7 cellular contexts compared by ENCODE assay signal in the genomic region with DNA sequence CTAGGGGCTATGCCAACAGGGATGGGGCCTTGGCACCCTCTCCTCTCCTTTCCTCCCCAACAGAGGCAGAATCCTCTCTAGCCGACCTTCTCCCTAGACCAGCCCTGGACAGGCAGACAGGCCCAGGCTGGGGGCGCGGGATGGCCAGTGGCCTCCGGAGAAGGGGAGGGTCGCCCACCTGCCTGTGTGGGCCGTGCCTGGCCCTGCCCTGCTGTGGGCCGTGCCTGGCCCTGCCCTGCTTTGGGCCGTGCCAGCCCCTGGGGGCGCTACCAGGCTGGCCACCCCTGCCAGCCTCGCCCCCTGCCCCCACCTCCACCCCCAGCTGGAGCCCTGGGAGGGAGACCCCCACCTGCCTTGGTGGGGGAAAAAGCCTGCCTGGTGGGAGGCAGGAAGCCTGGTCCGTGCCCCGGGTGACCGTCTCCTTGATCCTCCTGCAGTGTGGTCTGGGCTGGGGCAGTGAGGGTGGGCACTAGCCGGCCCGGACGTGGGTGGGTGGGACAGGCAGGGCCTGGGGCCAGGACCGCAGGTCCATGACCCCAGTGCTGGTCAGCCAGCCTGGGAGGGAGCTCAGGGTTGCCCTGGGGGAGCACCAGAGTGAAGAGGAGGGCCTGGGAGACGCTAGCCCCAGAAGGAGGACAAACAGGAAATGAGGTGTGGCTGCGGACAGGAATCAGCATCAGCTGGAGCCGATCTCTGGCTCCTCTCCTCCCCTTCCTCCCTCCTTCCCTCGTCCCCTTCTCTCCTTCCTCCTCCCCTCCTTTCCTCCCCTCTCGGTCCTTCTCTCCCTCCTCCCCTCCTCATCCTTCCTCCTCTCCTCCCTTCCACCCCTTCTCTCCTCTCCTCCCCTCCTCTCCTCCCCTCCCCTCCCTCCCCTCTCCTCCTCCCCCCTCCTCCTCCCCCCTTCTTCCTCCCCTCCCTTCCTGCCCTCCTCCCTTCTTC. TPM values are rescaled to one million over a fixed set of nuclear protein-coding genes. Genes with fewer than 3 reads are reported as not detected.
DNase-seq lines count a peak whose midpoint lies in the region; ATAC-seq and TF ChIP-seq lines count a peak whose summit lies in the region.

No MANE protein-coding gene starts in this region.

- H3K4me2 ChIP-seq in PC-9: peak overlapping the region; percentile 36
- H3K4me2 ChIP-seq in mesenchymal stem cell (ENCODE audit: low read length, poor library complexity, severe bottlenecking): peak overlapping the region; percentile 60

- TF ChIP-seq POLR2A in GM15510 (IDR thresholded peaks at IDR 0.05; ENCODE audit: borderline replicate concordance, extremely low read depth, insufficient read length): peak; percentile 37

- ATAC-seq in central memory CD8-positive, alpha-beta T cell (replicated peaks; ENCODE audit: extremely low read depth, poor library complexity, severe bottlenecking): no peak
- ATAC-seq in GM18520 (IDR thresholded peaks at IDR 0.05; ENCODE audit: unreplicated experiment) (no peak), HG02885 (IDR thresholded peaks at IDR 0.05; ENCODE audit: poor library complexity, unreplicated experiment) (no peak)

- H2BK120ac ChIP-seq in mesenchymal stem cell (ENCODE audit: low read depth, low read length): peak overlapping the region; percentile 80

- H3F3A ChIP-seq in PC-9 (ENCODE audit: insufficient read depth, low read depth): peaks cover 17% of the 10 kb centered on the region; the same call in 1 of the 2 replicates

- H3K9me3 Mint-ChIP-seq in central memory CD8-positive, alpha-beta T cell: no peaks in the 10 kb centered on the region

- peaks cover 37% of the 10 kb centered on the region for H3K4me1 ChIP-seq in PC-9 (replicated peaks; ENCODE audit: insufficient read depth)
- peaks cover 58% of the 10 kb centered on the region for H3K4me1 ChIP-seq in mesenchymal stem cell (ENCODE audit: control insufficient read depth, insufficient read depth, low read depth, low read length)

- peak overlapping the region; percentile 80 for H3K27ac Mint-ChIP-seq in central memory CD8-positive, alpha-beta T cell (ENCODE audit: low read depth)

- H3K36me3 Mint-ChIP-seq in central memory CD8-positive, alpha-beta T cell (ENCODE audit: insufficient read depth): peaks cover 19% of the 10 kb centered on the region

- WGBS in mesenchymal stem cell: 45% methylated on average over 18 of the region's 22 CpGs

- no peak for TF ChIP-seq CTCF in PC-9 (conservative IDR thresholded peaks at IDR 0.05)

- no peaks in the 10 kb centered on the region for H4K20me1 ChIP-seq in PC-9 (ENCODE audit: insufficient read depth)

- H3K79me1 ChIP-seq in mesenchymal stem cell (replicated peaks; ENCODE audit: low read length, poor library complexity, severe bottlenecking): no peaks in the 10 kb centered on the region

- H4K91ac ChIP-seq in mesenchymal stem cell (ENCODE audit: low read length): peak overlapping the region; percentile 98

- H2BK15ac ChIP-seq in mesenchymal stem cell (ENCODE audit: low read depth, poor library complexity, severe bottlenecking): peak overlapping the region; percentile 92

- H3K14ac ChIP-seq in mesenchymal stem cell (ENCODE audit: low read length in 2 of 2): peak overlapping the region in 1 of 2 experiments; percentile 93

- H2AK5ac ChIP-seq in mesenchymal stem cell (ENCODE audit: low read length, severe bottlenecking): peak overlapping the region; percentile 85

- POLR2A ChIA-PET in PC-9 (lab: Charles Lee; ENCODE audit: unreplicated experiment): no interaction called here

- DNase-seq in PC-9: peak in 1 of 2 experiments; percentile 35
- DNase-seq in central memory CD8-positive, alpha-beta T cell (ENCODE audit: low spot score in 2 of 2): no peak
- DNase-seq in mesenchymal stem cell: peak; percentile 58
- DNase-seq in pons (ENCODE audit: low spot score): no peak

- 0 out of 2 replicates have a peak, but pooled peaks cover 6% of the 10 kb centered on the region for H3K79me2 ChIP-seq in PC-9 (ENCODE audit: low read depth)

- peak overlapping the region in 1 of 2 experiments; percentile 40 for H3K23ac ChIP-seq in mesenchymal stem cell (ENCODE audit: low read length in 2 of 2)

- peak overlapping the region; percentile 66 for H2BK5ac ChIP-seq in mesenchymal stem cell (ENCODE audit: low read depth, low read length, poor library complexity, severe bottlenecking)

- no peak overlapping the region for H3K4me3 ChIP-seq in PC-9
- peak overlapping the region in 1 of 2 experiments; percentile 67 for H3K4me3 ChIP-seq in mesenchymal stem cell (ENCODE audit: insufficient read depth in 1 of 2, low read depth in 1 of 2, low read length in 2 of 2)

- peak overlapping the region; percentile 70 to 96 for H2BK12ac ChIP-seq in mesenchymal stem cell (ENCODE audit: low read length in 2 of 2)

- H3K18ac ChIP-seq in mesenchymal stem cell (ENCODE audit: low read depth in 1 of 2, low read length in 2 of 2): peak overlapping the region; percentile 92 to 95

- H3K9me3 ChIP-seq in PC-9 (ENCODE audit: insufficient read depth, low read depth) (no peaks in the 10 kb centered on the region), mesenchymal stem cell (ENCODE audit: control insufficient read depth, low read length) (no peaks in the 10 kb centered on the region)

- no peaks in the 10 kb centered on the region for H3K27me3 Mint-ChIP-seq in central memory CD8-positive, alpha-beta T cell

- no peak overlapping the region for H3K27ac ChIP-seq in PC-9
- H3K27ac ChIP-seq in mesenchymal stem cell (ENCODE audit: low read length, poor library complexity, severe bottlenecking): peak overlapping the region; percentile 0

- intact Hi-C loops in PC-9 (cut with micrococcal nuclease; ENCODE audit: unreplicated experiment): no loop called here

- peak overlapping the region; percentile 78 for H3K9ac ChIP-seq in mesenchymal stem cell (ENCODE audit: low read length)

- H3K27me3 ChIP-seq in PC-9 (ENCODE audit: insufficient read depth, low read depth) (no peaks in the 10 kb centered on the region), mesenchymal stem cell (ENCODE audit: control insufficient read depth in 1 of 2, insufficient read depth in 1 of 2, low read length in 2 of 2) (no peaks in the 10 kb centered on the region)

- peaks cover 42% of the 10 kb centered on the region for H3K4me1 Mint-ChIP-seq in central memory CD8-positive, alpha-beta T cell

- no TSS peak for BruUV-seq in PC-9 (replicated peaks; lab: Mats Ljungman, UMichigan)

- peak overlapping the region; percentile 91 to 93 for H3K4ac ChIP-seq in mesenchymal stem cell (ENCODE audit: low read depth in 1 of 2, low read length in 2 of 2)

- H3K36me3 ChIP-seq in PC-9 (ENCODE audit: low read depth): no peaks in the 10 kb centered on the region
- no peaks in the 10 kb centered on the region for H3K36me3 ChIP-seq in mesenchymal stem cell (ENCODE audit: control insufficient read depth in 1 of 2, insufficient read depth in 2 of 2, low read depth in 1 of 2, low read length in 2 of 2)

- CTCF ChIA-PET in PC-9 (lab: Charles Lee): no interaction called here

- peak overlapping the region; percentile 54 for H3K4me3 Mint-ChIP-seq in central memory CD8-positive, alpha-beta T cell

- H3K9me2 ChIP-seq in PC-9 (ENCODE audit: insufficient read depth): no peaks in the 10 kb centered on the region

- peak overlapping the region; percentile 99 for H4K8ac ChIP-seq in mesenchymal stem cell (ENCODE audit: low read length)

- H2AFZ ChIP-seq in PC-9 (no peak overlapping the region), mesenchymal stem cell (ENCODE audit: low read depth, low read length) (no peak overlapping the region)

RNA-seq across cellular contexts. Expression of a gene that starts 5.1 kb away (rescaled TPM):
- 132 and 166 TPM in 2 replicates for total RNA-seq in PC-9 (2021)
- 126 TPM for polyA plus RNA-seq in mesenchymal stem cell (2013, experiment 1 of 2)
- 128 TPM for polyA plus RNA-seq in mesenchymal stem cell (2013, experiment 2 of 2)

RNA-seq across cellular contexts. Expression of a gene that starts 40.0 kb away (rescaled TPM):
- 22.8 and 28.9 TPM in 2 replicates for total RNA-seq in PC-9 (2021)
- polyA plus RNA-seq in mesenchymal stem cell (2013, experiment 1 of 2): 48.9 TPM
- polyA plus RNA-seq in mesenchymal stem cell (2013, experiment 2 of 2): 47.9 TPM

RNA-seq across cellular contexts. Expression of a gene that starts 40.6 kb away (rescaled TPM):
- total RNA-seq in PC-9 (2021): 1.5 and 2.4 TPM in 2 replicates
- polyA plus RNA-seq in mesenchymal stem cell (2013, experiment 1 of 2): 2.2 TPM
- 2.1 TPM for polyA plus RNA-seq in mesenchymal stem cell (2013, experiment 2 of 2)

RNA-seq across cellular contexts. Expression of a gene that starts 40.6 kb away (rescaled TPM):
- total RNA-seq in PC-9 (2021): 79.2 and 81.0 TPM in 2 replicates
- polyA plus RNA-seq in mesenchymal stem cell (2013, experiment 1 of 2): 60.4 TPM
- 58.7 TPM for polyA plus RNA-seq in mesenchymal stem cell (2013, experiment 2 of 2)
